ENCODE assay signal across 25 cellular contexts in genomic region chr20:17684077-17684888, GRCh38. TPM values are rescaled to one million over a fixed set of nuclear protein-coding genes. Genes with fewer than 3 reads are reported as not detected.
DNase-seq lines count a peak whose midpoint lies in the region; ATAC-seq and TF ChIP-seq lines count a peak whose summit lies in the region.
"Had no signal": no experiment of that assay in that cellular context is flagged by ENCODE, and none has a peak within 500 bp of the region (broad histone marks: within the 10 kb centered on the region; RNA-seq: fewer than 3 reads in every experiment).

No MANE protein-coding gene starts in this region.

- CTCF ChIA-PET in CD8-positive, alpha-beta memory T cell (lab: Charles Lee): interaction anchor here (2.8 to 3.4 kb wide), 2 partner anchors 12 to 312 kb away, joined by 11 to 20 read pairs; no protein-coding TSS in a partner anchor
- CTCF ChIA-PET in IMR-90 (lab: Yijun Ruan, JAX): no interaction called here

- H4K20me1 ChIP-seq in IMR-90 (ENCODE audit: insufficient read depth, low read length): peaks cover 17% of the 10 kb centered on the region

- no peak overlapping the region for H3K4me2 ChIP-seq in IMR-90 (ENCODE audit: low read depth, low read length)
- H3K4me2 ChIP-seq: KMS-11 had no signal

- H3K9me3 Mint-ChIP-seq in CD8-positive, alpha-beta memory T cell: no peaks in the 10 kb centered on the region
- peaks cover 18% of the 10 kb centered on the region for H3K9me3 Mint-ChIP-seq in neural crest cell
- H3K9me3 Mint-ChIP-seq in activated T-helper 2 cell treated with anti-CD3 and anti-CD28 coated beads, Interferon-gamma antibody, Interleukin-2, Interleukin-4, amounts not matched to agents 10 μg/mL and 5 μg/mL and 100 μg/mL, durations not matched to agents 14 hours and 24 hours and 36 hours: no peaks in the 10 kb centered on the region
- H3K9me3 Mint-ChIP-seq: T-helper 1 cell treated with Interleukin-12 subunit alpha and Interleukin-12 subunit beta and Interleukin-4 antibody, amounts not matched to agents 30 μg/mL and 1 μg/mL, for 36 hours had no signal

- no peak overlapping the region for H3K27ac ChIP-seq in CD8-positive, alpha-beta memory T cell (ENCODE audit: low read depth, low read length)
- no peak overlapping the region for H3K27ac ChIP-seq in IMR-90 (ENCODE audit: insufficient read depth, low read length)
- no peak overlapping the region for H3K27ac ChIP-seq in coronary artery
- H3K27ac ChIP-seq: epithelial cell of prostate, KMS-11, uterus had no signal

- no peak for DNase-seq in CD8-positive, alpha-beta memory T cell
- DNase-seq in IMR-90 (no peak), coronary artery (ENCODE audit: low spot score) (peak; percentile 72), neural crest cell (ENCODE audit: low read depth, low spot score) (no peak), HK-2 (ENCODE audit: unreplicated experiment) (no peak)
- no peak for DNase-seq in activated T-helper 2 cell treated with anti-CD3 and anti-CD28 coated beads, Interferon-gamma antibody, Interleukin-2, Interleukin-4, amounts not matched to agents 10 μg/mL and 5 μg/mL and 100 μg/mL, durations not matched to agents 14 hours and 24 hours and 36 hours (ENCODE audit: low spot score)
- DNase-seq: activated CD4-positive, alpha-beta T cell treated with anti-CD3 and anti-CD28 coated beads for 48 hours; C1 segment of cervical spinal cord; DMS 273 treated with DMSO at 0.1 percent for 48 hours; kidney glomerular epithelial cell; NCI-H1436 treated with DMSO at 0.1 percent for 48 hours; RPMI8226; stimulated activated CD4-positive, alpha-beta T cell treated with anti-CD3 and anti-CD28 coated beads, Interleukin-4, amount 100 ng/mL, for 1 hour; stimulated activated naive B cell treated with anti-CD40 and anti-IgM and Interleukin-4, amounts not matched to agents 10 μg/mL and 1 μg/mL and 100 μg/mL, for 72 hours; uterus had no signal

- in situ Hi-C loops in IMR-90 (cut with MboI; ENCODE audit: low sequenced_read_pairs): no loop called here

- TF ChIP-seq CTCF in IMR-90 (conservative IDR thresholded peaks at IDR 0.05; ENCODE audit: low read depth, low read length): no peak
- TF ChIP-seq CTCF in coronary artery (IDR thresholded peaks at IDR 0.05): no peak
- TF ChIP-seq CTCF in neural crest cell (conservative IDR thresholded peaks at IDR 0.05): no peak

- ATAC-seq in IMR-90 (ENCODE audit: low read depth) (no peak), HG02852 (IDR thresholded peaks at IDR 0.05; ENCODE audit: unreplicated experiment) (no peak)
- ATAC-seq: stimulated activated naive B cell treated with anti-CD40 and anti-IgM and Interleukin-4, amounts not matched to agents 10 μg/mL and 1 μg/mL and 100 μg/mL, for 72 hours had no signal

- H2BK20ac ChIP-seq in IMR-90 (ENCODE audit: low read depth, low read length): no peak overlapping the region

- H2BK5ac ChIP-seq in IMR-90 (ENCODE audit: low read depth, low read length, poor library complexity, severe bottlenecking): no peak overlapping the region

- H3K14ac ChIP-seq in IMR-90 (replicated peaks; ENCODE audit: low read depth, low read length): no peak overlapping the region

- H3K79me1 ChIP-seq in IMR-90 (ENCODE audit: low read depth in 1 of 2, low read length in 2 of 2): peaks cover 0 to 11% of the 10 kb centered on the region in 2 experiments; a peak in 2 of 4 replicates

- H3K9me3 ChIP-seq in CD8-positive, alpha-beta memory T cell (ENCODE audit: low read length): no peaks in the 10 kb centered on the region
- H3K9me3 ChIP-seq in IMR-90 (ENCODE audit: control insufficient read depth, insufficient read depth, low read length): peaks cover 10% of the 10 kb centered on the region
- H3K9me3 ChIP-seq: uterus had no signal

- no peak overlapping the region for H3K18ac ChIP-seq in IMR-90 (ENCODE audit: low read depth, low read length)

- H4K91ac ChIP-seq in IMR-90 (ENCODE audit: insufficient read depth, low read depth, low read length): no peak overlapping the region

- no TSS peak for BruUV-seq in IMR-90 (replicated peaks; lab: Mats Ljungman, UMichigan)

- dilution Hi-C loops in IMR-90 (cut with HindIII; ENCODE audit: low sequenced_read_pairs, unreplicated experiment): no loop called here

- no peak for TF ChIP-seq RAD21 in IMR-90 (IDR thresholded peaks at IDR 0.05; ENCODE audit: low read length)

- H3K23ac ChIP-seq in IMR-90 (ENCODE audit: low read depth, low read length): no peak overlapping the region; the same call in 1 of the 2 replicates

- peak overlapping the region in 4 of 7 donors; percentile 12 to 78 (median 25) for H3K4me3 Mint-ChIP-seq in CD8-positive, alpha-beta memory T cell
- H3K4me3 Mint-ChIP-seq in neural crest cell: peak overlapping the region; percentile 86
- no peak overlapping the region for H3K4me3 Mint-ChIP-seq in activated T-helper 2 cell treated with anti-CD3 and anti-CD28 coated beads, Interferon-gamma antibody, Interleukin-2, Interleukin-4, amounts not matched to agents 10 μg/mL and 5 μg/mL and 100 μg/mL, durations not matched to agents 14 hours and 24 hours and 36 hours (ENCODE audit: low read depth)
- H3K4me3 Mint-ChIP-seq: stimulated activated naive B cell treated with anti-CD40 and anti-IgM and Interleukin-4, amounts not matched to agents 10 μg/mL and 1 μg/mL and 100 μg/mL, for 72 hours; T-helper 1 cell treated with Interleukin-12 subunit alpha and Interleukin-12 subunit beta and Interleukin-4 antibody, amounts not matched to agents 30 μg/mL and 1 μg/mL, for 36 hours had no signal

- H2AK9ac ChIP-seq in IMR-90 (replicated peaks; ENCODE audit: low read depth, low read length, poor library complexity): peak overlapping the region; percentile 63

- no peak overlapping the region for H3K4me3 ChIP-seq in CD8-positive, alpha-beta memory T cell (ENCODE audit: low read length)
- H3K4me3 ChIP-seq in IMR-90 (ENCODE audit: insufficient read depth, low read depth, low read length) (no peak overlapping the region), coronary artery (no peak overlapping the region)
- H3K4me3 ChIP-seq: uterus had no signal

- H3K4me1 ChIP-seq in CD8-positive, alpha-beta memory T cell (ENCODE audit: insufficient read depth, low read length): peaks cover 13% of the 10 kb centered on the region
- peaks cover 7% of the 10 kb centered on the region for H3K4me1 ChIP-seq in IMR-90 (ENCODE audit: control insufficient read depth, insufficient read depth, low read length)
- H3K4me1 ChIP-seq: uterus had no signal

- H3K36me3 ChIP-seq in CD8-positive, alpha-beta memory T cell (ENCODE audit: insufficient read depth, low read length): no peaks in the 10 kb centered on the region
- H3K36me3 ChIP-seq in IMR-90 (ENCODE audit: control insufficient read depth, insufficient read depth, low read length): peaks cover 6% of the 10 kb centered on the region
- H3K36me3 ChIP-seq: uterus had no signal

- no peak overlapping the region for H2AK5ac ChIP-seq in IMR-90 (ENCODE audit: low read depth, low read length)

- 0 out of 3 replicates have a peak overlapping the region, but pooled peaks have one; percentile 6 for H2BK15ac ChIP-seq in IMR-90 (ENCODE audit: low read depth, low read length)

- no peak overlapping the region for H4K5ac ChIP-seq in IMR-90 (ENCODE audit: low read depth, low read length)

- WGBS in IMR-90 (ENCODE audit: extremely low coverage in 2 of 2, insufficient read length in 1 of 2), 2 experiments: 33% methylated on average over 1 of the region's 13 CpGs; no CpG with 5 or more reads in 1 of the 2 experiments

- peaks cover 8% of the 10 kb centered on the region for H3K9me1 ChIP-seq in IMR-90 (ENCODE audit: insufficient read depth, low read length)

- no peak overlapping the region for H4K8ac ChIP-seq in IMR-90 (ENCODE audit: low read depth in 2 of 2, low read length in 2 of 2)

- H3K27me3 Mint-ChIP-seq in CD8-positive, alpha-beta memory T cell: peaks cover 18 to 49% of the 10 kb centered on the region in 2 donors
- H3K27me3 Mint-ChIP-seq in neural crest cell (ENCODE audit: low read depth): peaks cover 68% of the 10 kb centered on the region
- peaks cover 41% of the 10 kb centered on the region for H3K27me3 Mint-ChIP-seq in activated T-helper 2 cell treated with anti-CD3 and anti-CD28 coated beads, Interferon-gamma antibody, Interleukin-2, Interleukin-4, amounts not matched to agents 10 μg/mL and 5 μg/mL and 100 μg/mL, durations not matched to agents 14 hours and 24 hours and 36 hours (ENCODE audit: low read depth)

- no peak for TF ChIP-seq POLR2A in IMR-90 (IDR thresholded peaks at IDR 0.05; ENCODE audit: low read depth, low read length)

- H3K27ac Mint-ChIP-seq in CD8-positive, alpha-beta memory T cell: peak overlapping the region in 1 of 8 donors; percentile 49
- H3K27ac Mint-ChIP-seq in neural crest cell (ENCODE audit: unreplicated experiment): no peak overlapping the region
- no peak overlapping the region for H3K27ac Mint-ChIP-seq in activated T-helper 2 cell treated with anti-CD3 and anti-CD28 coated beads, Interferon-gamma antibody, Interleukin-2, Interleukin-4, amounts not matched to agents 10 μg/mL and 5 μg/mL and 100 μg/mL, durations not matched to agents 14 hours and 24 hours and 36 hours
- H3K27ac Mint-ChIP-seq: stimulated activated naive B cell treated with anti-CD40 and anti-IgM and Interleukin-4, amounts not matched to agents 10 μg/mL and 1 μg/mL and 100 μg/mL, for 72 hours; T-helper 1 cell treated with Interleukin-12 subunit alpha and Interleukin-12 subunit beta and Interleukin-4 antibody, amounts not matched to agents 30 μg/mL and 1 μg/mL, for 36 hours had no signal

- no peak overlapping the region for H3K4ac ChIP-seq in IMR-90 (ENCODE audit: low read depth, low read length)

- POLR2A ChIA-PET in CD8-positive, alpha-beta memory T cell (lab: Charles Lee): no interaction called here
- POLR2A ChIA-PET in IMR-90 (lab: Charles Lee; ENCODE audit: unreplicated experiment): no interaction called here

- H3K9ac ChIP-seq in IMR-90 (ENCODE audit: low read depth, low read length): no peak overlapping the region
- H3K9ac ChIP-seq: KMS-11 had no signal

- H3K36me3 Mint-ChIP-seq in CD8-positive, alpha-beta memory T cell: peaks cover 1 to 6% (median 2%) of the 10 kb centered on the region in 3 donors
- peaks cover 8% of the 10 kb centered on the region for H3K36me3 Mint-ChIP-seq in neural crest cell (ENCODE audit: low read depth)
- H3K36me3 Mint-ChIP-seq in activated T-helper 2 cell treated with anti-CD3 and anti-CD28 coated beads, Interferon-gamma antibody, Interleukin-2, Interleukin-4, amounts not matched to agents 10 μg/mL and 5 μg/mL and 100 μg/mL, durations not matched to agents 14 hours and 24 hours and 36 hours (ENCODE audit: low read depth): peaks cover 11% of the 10 kb centered on the region

- peaks cover 18 to 24% (median 22%) of the 10 kb centered on the region in 3 donors for H3K4me1 Mint-ChIP-seq in CD8-positive, alpha-beta memory T cell
- H3K4me1 Mint-ChIP-seq in neural crest cell: peaks cover 20% of the 10 kb centered on the region
- peaks cover 17% of the 10 kb centered on the region for H3K4me1 Mint-ChIP-seq in activated T-helper 2 cell treated with anti-CD3 and anti-CD28 coated beads, Interferon-gamma antibody, Interleukin-2, Interleukin-4, amounts not matched to agents 10 μg/mL and 5 μg/mL and 100 μg/mL, durations not matched to agents 14 hours and 24 hours and 36 hours (ENCODE audit: low read depth)

- H2BK120ac ChIP-seq in IMR-90 (ENCODE audit: low read depth, low read length): no peak overlapping the region

- no peak overlapping the region for H2AFZ ChIP-seq in IMR-90 (replicated peaks; ENCODE audit: low read length, poor library complexity)

- H3K56ac ChIP-seq in IMR-90 (ENCODE audit: extremely low read depth, insufficient read depth, low read length): no peak overlapping the region

- H3K27me3 ChIP-seq in CD8-positive, alpha-beta memory T cell (ENCODE audit: insufficient read depth, low read length, poor library complexity, severe bottlenecking): peaks cover 12% of the 10 kb centered on the region
- H3K27me3 ChIP-seq in IMR-90 (ENCODE audit: control insufficient read depth, insufficient read depth, low read length): peaks cover 4% of the 10 kb centered on the region
- H3K27me3 ChIP-seq: uterus had no signal

- intact Hi-C loops in IMR-90 (cut with micrococcal nuclease): loop anchor here (5.0 kb wide), 1 partner anchor 68 kb away; no protein-coding TSS in a partner anchor
- intact Hi-C loops in activated T-helper 2 cell treated with anti-CD3 and anti-CD28 coated beads, Interferon-gamma antibody, Interleukin-2, Interleukin-4, amounts not matched to agents 10 μg/mL and 5 μg/mL and 100 μg/mL, durations not matched to agents 14 hours and 24 hours and 36 hours (cut with micrococcal nuclease): loop anchor here (5.0 kb wide), 4 partner anchors 147 to 603 kb away; partner anchors contain the start of genes KAT14, PET117 and ZNF133

RNA-seq across cellular contexts. Expression of gene RRBP1, which starts 2.2 kb away (rescaled TPM):
- 10 to 100 TPM; 22.8 to 25.3 TPM for total RNA-seq in CD8-positive, alpha-beta memory T cell
- 17.4 TPM for polyA plus RNA-seq in CD8-positive, alpha-beta memory T cell
- total RNA-seq in IMR-90 (2012; rRNA removed): 90.2 and 99.7 TPM in 2 replicates
- polyA plus RNA-seq in IMR-90 (2012; rRNA removed): 135 and 136 TPM in 2 replicates
- polyA plus RNA-seq in IMR-90 (2012; cell fraction: cytosol; rRNA removed): 134 and 143 TPM in 2 replicates
- polyA plus RNA-seq in IMR-90 (2012; cell fraction: nucleus; rRNA removed; ENCODE audit: low replicate concordance): 216 and 234 TPM in 2 replicates
- total RNA-seq in neural crest cell: 46.7 and 50.9 TPM in 2 replicates
- 73.1 and 73.6 TPM in 2 replicates for total RNA-seq in activated T-helper 2 cell treated with anti-CD3 and anti-CD28 coated beads, Interferon-gamma antibody, Interleukin-2, Interleukin-4, amounts not matched to agents 10 μg/mL and 5 μg/mL and 100 μg/mL, durations not matched to agents 14 hours and 24 hours and 36 hours

RNA-seq across cellular contexts. Expression of gene BANF2, which starts 15.5 kb away (rescaled TPM):
- total RNA-seq in CD8-positive, alpha-beta memory T cell: not detected
- not detected for polyA plus RNA-seq in CD8-positive, alpha-beta memory T cell
- total RNA-seq in IMR-90 (2012; rRNA removed) (not detected in 2 replicates), neural crest cell (not detected in 2 replicates)
- not detected in 2 replicates for polyA plus RNA-seq in IMR-90 (2012; rRNA removed)
- not detected in 2 replicates for polyA plus RNA-seq in IMR-90 (2012; cell fraction: cytosol; rRNA removed)
- not detected in 2 replicates for polyA plus RNA-seq in IMR-90 (2012; cell fraction: nucleus; rRNA removed; ENCODE audit: low replicate concordance)
- not detected in 2 replicates for total RNA-seq in activated T-helper 2 cell treated with anti-CD3 and anti-CD28 coated beads, Interferon-gamma antibody, Interleukin-2, Interleukin-4, amounts not matched to agents 10 μg/mL and 5 μg/mL and 100 μg/mL, durations not matched to agents 14 hours and 24 hours and 36 hours
- total RNA-seq: cerebellum, HT1080, mammary epithelial cell, osteocyte, temporal lobe, uterus had no signal
- polyA plus RNA-seq: AG04450, mammary epithelial cell had no signal
